In the genomic region with DNA sequence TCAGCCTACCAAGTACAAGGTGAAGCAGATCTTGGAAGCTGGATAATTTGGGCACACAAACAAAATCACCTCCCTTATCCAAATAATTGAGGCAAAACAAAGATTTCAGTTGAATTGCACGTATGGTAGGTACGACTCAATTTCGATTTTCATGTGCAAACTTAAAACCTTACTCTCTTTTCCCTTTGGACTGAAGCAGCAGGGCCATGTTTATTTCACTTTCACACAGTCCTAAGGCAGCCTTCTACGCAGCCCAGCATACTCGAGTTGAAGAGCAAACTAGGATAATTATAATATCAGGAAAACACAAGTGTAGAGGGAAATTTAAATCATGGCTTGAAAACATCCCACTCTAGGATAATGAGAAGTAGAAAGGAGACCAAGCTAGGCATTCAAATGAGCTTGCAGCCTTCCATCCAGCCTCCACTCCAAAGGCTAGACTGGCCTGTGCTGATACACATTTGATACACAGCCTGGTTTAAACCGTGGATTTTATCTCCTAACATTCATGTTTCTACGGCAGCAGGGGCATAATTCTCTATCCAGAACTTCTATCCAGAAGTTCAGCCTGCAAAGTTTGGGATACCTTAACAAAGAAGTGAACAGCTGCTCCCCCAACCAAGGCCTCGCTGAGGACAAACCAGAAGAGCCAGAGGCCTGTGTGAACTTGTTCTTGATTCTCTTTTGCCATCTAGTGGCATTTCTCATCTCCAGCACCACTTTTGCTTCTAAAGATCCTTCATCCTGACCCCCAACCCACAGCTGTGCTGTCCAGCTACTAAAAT, we compare ENCODE assay signal across 8 cellular contexts. TPM values are rescaled to one million over a fixed set of nuclear protein-coding genes. Genes with fewer than 3 reads are reported as not detected.
DNase-seq lines count a peak whose midpoint lies in the region; ATAC-seq lines count a peak whose summit lies in the region.

No MANE protein-coding gene starts in this region.

- CTCF ChIA-PET in activated CD8-positive, alpha-beta memory T cell treated with anti-CD3 and anti-CD28 coated beads, Interleukin-2, amount 10 ng/mL, durations not matched to agents 7 days and 5 days (lab: Charles Lee) = interaction anchor here (1.0 to 4.0 kb wide), 9 partner anchors 14 to 343 kb away, joined by 3 to 96 read pairs (median 6); no protein-coding TSS in a partner anchor

- no peaks in the 10 kb centered on the region for H3K9me3 Mint-ChIP-seq in activated CD8-positive, alpha-beta memory T cell treated with anti-CD3 and anti-CD28 coated beads, Interleukin-2, amount 10 ng/mL, durations not matched to agents 7 days and 5 days (ENCODE audit: low read depth)

- H3K4me3 ChIP-seq in mucosa of stomach (ENCODE audit: low read length) = no peak overlapping the region

- H3K9me3 ChIP-seq in T-helper 17 cell (ENCODE audit: control insufficient read depth, low read length, poor library complexity, severe bottlenecking) (no peaks in the 10 kb centered on the region), mucosa of stomach (ENCODE audit: control insufficient read depth, low read length) (no peaks in the 10 kb centered on the region)

- no peaks in the 10 kb centered on the region for H3K27me3 ChIP-seq in mucosa of stomach (ENCODE audit: control insufficient read depth, insufficient read depth, low read length)

- H3K27ac Mint-ChIP-seq in activated CD8-positive, alpha-beta memory T cell treated with anti-CD3 and anti-CD28 coated beads, Interleukin-2, amount 10 ng/mL, durations not matched to agents 7 days and 5 days = no peak overlapping the region
- H3K27ac Mint-ChIP-seq in T-helper 17 cell = no peak overlapping the region

- H3K4me3 Mint-ChIP-seq in activated CD8-positive, alpha-beta memory T cell treated with anti-CD3 and anti-CD28 coated beads, Interleukin-2, amount 10 ng/mL, durations not matched to agents 7 days and 5 days = no peak overlapping the region
- no peak overlapping the region for H3K4me3 Mint-ChIP-seq in T-helper 17 cell

- peak; percentile 33 for ATAC-seq in activated CD8-positive, alpha-beta memory T cell treated with anti-CD3 and anti-CD28 coated beads, Interleukin-2, amount 10 ng/mL, durations not matched to agents 7 days and 5 days
- ATAC-seq in T-helper 17 cell (peak; percentile 63), esophagus mucosa (peak; percentile 33), HG02588 (IDR thresholded peaks at IDR 0.05; ENCODE audit: unreplicated experiment) (no peak)

- H3K4me1 ChIP-seq in mucosa of stomach (ENCODE audit: control insufficient read depth, insufficient read depth, low read length) = peaks cover 24% of the 10 kb centered on the region

- peaks cover 21% of the 10 kb centered on the region for H3K27me3 Mint-ChIP-seq in activated CD8-positive, alpha-beta memory T cell treated with anti-CD3 and anti-CD28 coated beads, Interleukin-2, amount 10 ng/mL, durations not matched to agents 7 days and 5 days
- peaks cover 20% of the 10 kb centered on the region for H3K27me3 Mint-ChIP-seq in T-helper 17 cell

- no peaks in the 10 kb centered on the region for H3K36me3 ChIP-seq in mucosa of stomach (ENCODE audit: control insufficient read depth, insufficient read depth, low read length)

- peak overlapping the region; percentile 40 for H3K9ac ChIP-seq in mucosa of stomach (ENCODE audit: low read length)

- H3K36me3 Mint-ChIP-seq in activated CD8-positive, alpha-beta memory T cell treated with anti-CD3 and anti-CD28 coated beads, Interleukin-2, amount 10 ng/mL, durations not matched to agents 7 days and 5 days = no peaks in the 10 kb centered on the region
- peaks cover 4% of the 10 kb centered on the region for H3K36me3 Mint-ChIP-seq in T-helper 17 cell (ENCODE audit: low read depth)

- H3K4me1 Mint-ChIP-seq in activated CD8-positive, alpha-beta memory T cell treated with anti-CD3 and anti-CD28 coated beads, Interleukin-2, amount 10 ng/mL, durations not matched to agents 7 days and 5 days = no peaks in the 10 kb centered on the region
- peaks cover 29% of the 10 kb centered on the region for H3K4me1 Mint-ChIP-seq in T-helper 17 cell

- DNase-seq in activated CD8-positive, alpha-beta memory T cell treated with anti-CD3 and anti-CD28 coated beads, Interleukin-2, amount 10 ng/mL, durations not matched to agents 7 days and 5 days = no peak
- DNase-seq in activated CD8-positive, alpha-beta memory T cell treated with anti-CD3 and anti-CD28 coated beads, Interleukin-2, amount 50 U/mL, for 48 hours = no peak
- DNase-seq in M059J (ENCODE audit: low read depth) = peak; percentile 52
- no peak for DNase-seq in T-helper 17 cell
- DNase-seq in NCI-H1436 treated with DMSO at 0.1 percent for 48 hours (lab: John Stamatoyannopoulos, UW) = no peak

RNA-seq across cellular contexts. Expression of a gene that starts 2.4 kb away (rescaled TPM):
- not detected for total RNA-seq in activated CD8-positive, alpha-beta memory T cell treated with anti-CD3 and anti-CD28 coated beads, Interleukin-2, amount 10 ng/mL, durations not matched to agents 7 days and 5 days
- total RNA-seq in M059J (2014; rRNA removed; shearing (Covaris generic)) = not detected in 2 replicates
- total RNA-seq in T-helper 17 cell (not detected), esophagus mucosa (2.7 TPM)

RNA-seq across cellular contexts. Expression of a gene that starts 5.2 kb away (rescaled TPM):
- not detected for total RNA-seq in activated CD8-positive, alpha-beta memory T cell treated with anti-CD3 and anti-CD28 coated beads, Interleukin-2, amount 10 ng/mL, durations not matched to agents 7 days and 5 days
- not detected in 2 replicates for total RNA-seq in M059J (2014; rRNA removed; shearing (Covaris generic))
- total RNA-seq in T-helper 17 cell = not detected
- total RNA-seq in esophagus mucosa = not detected

RNA-seq across cellular contexts. Expression of a gene that starts 9.8 kb away (rescaled TPM):
- total RNA-seq in activated CD8-positive, alpha-beta memory T cell treated with anti-CD3 and anti-CD28 coated beads, Interleukin-2, amount 10 ng/mL, durations not matched to agents 7 days and 5 days = not detected
- total RNA-seq in M059J (2014; rRNA removed; shearing (Covaris generic)) = not detected in 2 replicates
- total RNA-seq in T-helper 17 cell = not detected
- not detected for total RNA-seq in esophagus mucosa

RNA-seq across cellular contexts. Expression of a gene that starts 14.9 kb away (rescaled TPM):
- total RNA-seq in activated CD8-positive, alpha-beta memory T cell treated with anti-CD3 and anti-CD28 coated beads, Interleukin-2, amount 10 ng/mL, durations not matched to agents 7 days and 5 days = 1 to 10 TPM; 2.1 to 6.9 TPM
- total RNA-seq in M059J (2014; rRNA removed; shearing (Covaris generic)) = 0.94 and 2.2 TPM in 2 replicates
- total RNA-seq in T-helper 17 cell = 10 to 100 TPM; 29.8 to 38.2 TPM
- total RNA-seq in esophagus mucosa = 54.7 TPM

RNA-seq across cellular contexts. Expression of a gene that starts 17.8 kb away (rescaled TPM):
- not detected for total RNA-seq in activated CD8-positive, alpha-beta memory T cell treated with anti-CD3 and anti-CD28 coated beads, Interleukin-2, amount 10 ng/mL, durations not matched to agents 7 days and 5 days
- not detected in 2 replicates for total RNA-seq in M059J (2014; rRNA removed; shearing (Covaris generic))
- total RNA-seq in T-helper 17 cell (not detected), esophagus mucosa (not detected)
